17 cellular contexts compared by ENCODE assay signal in genomic region chr11:70090989-70091388, GRCh38. TPM values are rescaled to one million over a fixed set of nuclear protein-coding genes. Genes with fewer than 3 reads are reported as not detected.
DNase-seq lines count a peak whose midpoint lies in the region; ATAC-seq and TF ChIP-seq lines count a peak whose summit lies in the region.
"Had no signal": no experiment of that assay in that cellular context is flagged by ENCODE, and none has a peak within 500 bp of the region (broad histone marks: within the 10 kb centered on the region; RNA-seq: fewer than 3 reads in every experiment).

No MANE protein-coding gene starts in this region.

- H3K27ac Mint-ChIP-seq in activated T-helper 2 cell treated with anti-CD3 and anti-CD28 coated beads, Interferon-gamma antibody, Interleukin-2, Interleukin-4, amounts not matched to agents 10 μg/mL and 5 μg/mL and 100 μg/mL, durations not matched to agents 14 hours and 24 hours and 36 hours, result no peak overlapping the region
- H3K27ac Mint-ChIP-seq: activated naive CD8-positive, alpha-beta T cell treated with anti-CD3 and anti-CD28 coated beads for 36 hours; CD4-positive, CD25-positive, alpha-beta regulatory T cell; progenitor cell of endocrine pancreas; T-helper 1 cell treated with Interleukin-12 subunit alpha and Interleukin-12 subunit beta and Interleukin-4 antibody, amounts not matched to agents 30 μg/mL and 1 μg/mL, for 36 hours had no signal

- H3K9me3 ChIP-seq in GM23248 (ENCODE audit: low read depth) (no peaks in the 10 kb centered on the region), heart left ventricle (no peaks in the 10 kb centered on the region), sigmoid colon (peaks cover 0 to 1% (median 0%) of the 10 kb centered on the region in 4 donors)
- H3K9me3 ChIP-seq: MG63, transverse colon had no signal

- peak; percentile 87 to 91 (median 89) for ATAC-seq in heart left ventricle
- no peak for ATAC-seq in HG03045 (IDR thresholded peaks at IDR 0.05; ENCODE audit: unreplicated experiment)
- ATAC-seq: activated CD4-positive, CD25-positive, alpha-beta regulatory T cell treated with anti-CD3 and anti-CD28 coated beads, Interleukin-2, amount 50 U/mL, for 24 hours had no signal

- TF ChIP-seq POLR2A in heart left ventricle (IDR thresholded peaks at IDR 0.05) (no peak), sigmoid colon (IDR thresholded peaks at IDR 0.05) (no peak)

- H3K9me3 Mint-ChIP-seq in activated T-helper 2 cell treated with anti-CD3 and anti-CD28 coated beads, Interferon-gamma antibody, Interleukin-2, Interleukin-4, amounts not matched to agents 10 μg/mL and 5 μg/mL and 100 μg/mL, durations not matched to agents 14 hours and 24 hours and 36 hours, result no peaks in the 10 kb centered on the region
- H3K9me3 Mint-ChIP-seq: activated naive CD8-positive, alpha-beta T cell treated with anti-CD3 and anti-CD28 coated beads for 36 hours; T-helper 1 cell treated with Interleukin-12 subunit alpha and Interleukin-12 subunit beta and Interleukin-4 antibody, amounts not matched to agents 30 μg/mL and 1 μg/mL, for 36 hours had no signal

- WGBS in GM23248 (ENCODE audit: low coverage in 1 of 2, low lambda C conversion rate in 2 of 2, missing lambda C conversion rate in 2 of 2), 2 experiments, result 1 to 6% methylated on average over 9 of the region's 9 CpGs
- WGBS in heart left ventricle, 4 donors, result 40 to 47% (median 40%) methylated on average over 8 to 9 of the region's 9 CpGs
- WGBS in sigmoid colon, 2 donors, result 64 to 70% methylated on average over 9 of the region's 9 CpGs

- no peaks in the 10 kb centered on the region for H4K20me1 ChIP-seq in GM23248 (ENCODE audit: insufficient read depth)

- no peaks in the 10 kb centered on the region for H3K79me2 ChIP-seq in GM23248 (ENCODE audit: insufficient read depth)

- H3K9me2 ChIP-seq in GM23248 (ENCODE audit: insufficient read depth), result no peaks in the 10 kb centered on the region

- no peak overlapping the region for H3K9ac ChIP-seq in GM23248

- H3K4me2 ChIP-seq in GM23248 (ENCODE audit: unreplicated experiment), result no peak overlapping the region

- H3K4me3 Mint-ChIP-seq in activated T-helper 2 cell treated with anti-CD3 and anti-CD28 coated beads, Interferon-gamma antibody, Interleukin-2, Interleukin-4, amounts not matched to agents 10 μg/mL and 5 μg/mL and 100 μg/mL, durations not matched to agents 14 hours and 24 hours and 36 hours (ENCODE audit: low read depth), result no peak overlapping the region
- H3K4me3 Mint-ChIP-seq: activated naive CD8-positive, alpha-beta T cell treated with anti-CD3 and anti-CD28 coated beads for 36 hours; CD4-positive, CD25-positive, alpha-beta regulatory T cell; T-helper 1 cell treated with Interleukin-12 subunit alpha and Interleukin-12 subunit beta and Interleukin-4 antibody, amounts not matched to agents 30 μg/mL and 1 μg/mL, for 36 hours had no signal

- H3K4me1 ChIP-seq in GM23248 (ENCODE audit: insufficient read depth) (no peaks in the 10 kb centered on the region; the same call in 1 of the 2 replicates), heart left ventricle (peaks cover 0 to 31% (median 8%) of the 10 kb centered on the region in 12 donors), sigmoid colon (peaks cover 0 to 16% (median 12%) of the 10 kb centered on the region in 4 donors)

- in situ Hi-C loops in GM23248 (cut with MboI), result no loop called here

- H3F3A ChIP-seq in GM23248 (ENCODE audit: insufficient read depth), result no peaks in the 10 kb centered on the region

- no peak for TF ChIP-seq CTCF in heart left ventricle (IDR thresholded peaks at IDR 0.05)
- TF ChIP-seq CTCF in sigmoid colon (IDR thresholded peaks at IDR 0.05), result no peak
- TF ChIP-seq CTCF in GM10266 (IDR thresholded peaks at IDR 0.05; ENCODE audit: control insufficient read depth, insufficient read depth, low read depth, missing control alignments), result no peak

- H2AFZ ChIP-seq in GM23248, result no peak overlapping the region

- no peak for TF ChIP-seq EP300 in sigmoid colon (IDR thresholded peaks at IDR 0.05)

- peaks cover 5% of the 10 kb centered on the region; the same call in 1 of the 2 replicates for H3K27me3 ChIP-seq in GM23248 (replicated peaks; ENCODE audit: insufficient read depth)
- no peaks in the 10 kb centered on the region for H3K27me3 ChIP-seq in heart left ventricle
- peaks cover 0 to 4% (median 0%) of the 10 kb centered on the region in 3 donors for H3K27me3 ChIP-seq in sigmoid colon
- H3K27me3 ChIP-seq: MG63, transverse colon had no signal

- H3K36me3 ChIP-seq in GM23248 (ENCODE audit: low read depth) (no peaks in the 10 kb centered on the region), heart left ventricle (peaks cover 0 to 16% (median 0%) of the 10 kb centered on the region in 9 donors), sigmoid colon (no peaks in the 10 kb centered on the region)
- H3K36me3 ChIP-seq: MG63, transverse colon had no signal

- intact Hi-C loops in heart left ventricle (cut with DNase I), result no loop called here
- intact Hi-C loops in sigmoid colon (cut with DNase I), result no loop called here
- intact Hi-C loops in activated T-helper 2 cell treated with anti-CD3 and anti-CD28 coated beads, Interferon-gamma antibody, Interleukin-2, Interleukin-4, amounts not matched to agents 10 μg/mL and 5 μg/mL and 100 μg/mL, durations not matched to agents 14 hours and 24 hours and 36 hours (cut with micrococcal nuclease), result no loop called here

- no peaks in the 10 kb centered on the region for H3K27me3 Mint-ChIP-seq in activated T-helper 2 cell treated with anti-CD3 and anti-CD28 coated beads, Interferon-gamma antibody, Interleukin-2, Interleukin-4, amounts not matched to agents 10 μg/mL and 5 μg/mL and 100 μg/mL, durations not matched to agents 14 hours and 24 hours and 36 hours (ENCODE audit: low read depth)

- DNase-seq in GM23248 (peak; percentile 18), NCI-H2171 treated with DMSO at 0.1 percent for 48 hours (lab: John Stamatoyannopoulos, UW) (peak; percentile 85), heart left ventricle (peak in 4 of 5 donors; percentile 41 to 86 (median 62)), sigmoid colon (peak; percentile 82), NCI-H82 treated with DMSO at 0.1 percent for 48 hours (lab: John Stamatoyannopoulos, UW; ENCODE audit: unreplicated experiment) (no peak), GM10266 (ENCODE audit: extremely low spot score) (no peak)
- no peak for DNase-seq in activated T-helper 2 cell treated with anti-CD3 and anti-CD28 coated beads, Interferon-gamma antibody, Interleukin-2, Interleukin-4, amounts not matched to agents 10 μg/mL and 5 μg/mL and 100 μg/mL, durations not matched to agents 14 hours and 24 hours and 36 hours (ENCODE audit: low spot score)
- DNase-seq: activated CD8-positive, alpha-beta memory T cell treated with anti-CD3 and anti-CD28 coated beads, Interleukin-2, amount 50 U/mL, for 48 hours; activated naive CD8-positive, alpha-beta T cell treated with anti-CD3 and anti-CD28 coated beads for 36 hours; CD4-positive, CD25-positive, alpha-beta regulatory T cell; MG63; RPMI8226; transverse colon had no signal

- no peak overlapping the region for H3K4me3 ChIP-seq in GM23248
- H3K4me3 ChIP-seq in heart left ventricle, result no peak overlapping the region
- H3K4me3 ChIP-seq in sigmoid colon, result no peak overlapping the region
- H3K4me3 ChIP-seq: MG63, transverse colon had no signal

- H3K36me3 Mint-ChIP-seq in activated T-helper 2 cell treated with anti-CD3 and anti-CD28 coated beads, Interferon-gamma antibody, Interleukin-2, Interleukin-4, amounts not matched to agents 10 μg/mL and 5 μg/mL and 100 μg/mL, durations not matched to agents 14 hours and 24 hours and 36 hours (ENCODE audit: low read depth), result no peaks in the 10 kb centered on the region
- H3K36me3 Mint-ChIP-seq: activated naive CD8-positive, alpha-beta T cell treated with anti-CD3 and anti-CD28 coated beads for 36 hours; CD4-positive, CD25-positive, alpha-beta regulatory T cell had no signal

- H3K4me1 Mint-ChIP-seq in activated T-helper 2 cell treated with anti-CD3 and anti-CD28 coated beads, Interferon-gamma antibody, Interleukin-2, Interleukin-4, amounts not matched to agents 10 μg/mL and 5 μg/mL and 100 μg/mL, durations not matched to agents 14 hours and 24 hours and 36 hours (ENCODE audit: low read depth), result no peaks in the 10 kb centered on the region
- H3K4me1 Mint-ChIP-seq: activated naive CD8-positive, alpha-beta T cell treated with anti-CD3 and anti-CD28 coated beads for 36 hours; CD4-positive, CD25-positive, alpha-beta regulatory T cell had no signal

- H3K27ac ChIP-seq in GM23248 (no peak overlapping the region), heart left ventricle (peak overlapping the region in 6 of 12 donors; percentile 7 to 55 (median 22)), sigmoid colon (peak overlapping the region; percentile 5 to 60 (median 28))

RNA-seq across cellular contexts. Expression of gene ANO1, which starts 12.9 kb away (rescaled TPM):
- 0.97 TPM in 1 of 2 replicates, not detected in the other for total RNA-seq in GM23248 (2014; rRNA removed; shearing (Covaris generic))
- polyA plus RNA-seq in GM23248 (2016; fragmentation: Nextera tagmentation; extraction: Ambion mirVana), result not detected in 2 replicates
- total RNA-seq in heart left ventricle, result 10 to 100 TPM in 4 of 9 donors, 1 to 10 TPM in 5; 4.2 to 17.8 (median 9.8) TPM
- polyA plus RNA-seq in heart left ventricle, result 1 to 10 TPM; 5.1 to 6.1 TPM
- 10 to 100 TPM; 17.4 to 33.9 (median 20.2) TPM for total RNA-seq in sigmoid colon
- polyA plus RNA-seq in sigmoid colon, result 1 to 10 TPM in 2 of 3 donors, under 1 TPM in 1; 0.60 to 5.7 (median 3.0) TPM
- total RNA-seq in activated T-helper 2 cell treated with anti-CD3 and anti-CD28 coated beads, Interferon-gamma antibody, Interleukin-2, Interleukin-4, amounts not matched to agents 10 μg/mL and 5 μg/mL and 100 μg/mL, durations not matched to agents 14 hours and 24 hours and 36 hours, result not detected in 2 replicates
- total RNA-seq: activated naive CD8-positive, alpha-beta T cell treated with anti-CD3 and anti-CD28 coated beads for 36 hours; CD4-positive, CD25-positive, alpha-beta regulatory T cell had no signal
- polyA plus RNA-seq: CD4-positive, CD25-positive, alpha-beta regulatory T cell had no signal

Comparison
In these comparisons a context has a peak if more than half of its experiments do, and no peak if none do; other contexts are left out.
1. DNase-seq: peak in GM23248 (single experiment), NCI-H2171 treated with DMSO at 0.1 percent for 48 hours (single experiment), heart left ventricle (4 of 5) and sigmoid colon (single experiment); none in NCI-H82 treated with DMSO at 0.1 percent for 48 hours (single experiment), activated T-helper 2 cell treated with anti-CD3 and anti-CD28 coated beads, Interferon-gamma antibody, Interleukin-2, Interleukin-4, amounts not matched to agents 10 μg/mL and 5 μg/mL and 100 μg/mL, durations not matched to agents 14 hours and 24 hours and 36 hours (single experiment) and GM10266 (single experiment).